Comparison of ENCODE assay signal across 1 cellular context in the genomic region with DNA sequence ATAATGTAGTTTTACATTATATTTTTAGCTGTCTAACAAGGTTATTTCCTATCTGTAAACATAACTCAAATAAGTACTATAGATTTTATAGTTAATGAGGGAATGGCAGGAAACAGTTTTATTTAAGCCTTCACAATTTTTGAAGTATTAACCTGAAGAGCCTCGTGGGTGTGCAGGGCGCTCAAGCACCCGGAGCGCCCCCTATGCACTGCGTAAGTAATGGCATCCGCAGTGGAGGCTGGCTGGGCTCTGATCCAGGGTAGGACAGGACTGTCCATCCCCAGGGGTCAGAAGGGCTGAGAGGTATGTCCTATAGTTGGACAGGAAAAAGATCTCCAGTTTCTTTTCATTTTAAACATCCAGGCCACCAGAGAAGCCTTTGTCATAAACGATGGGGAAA.
TF ChIP-seq lines count a peak whose summit lies in the region.

No MANE protein-coding gene starts in this region.

TF ChIP-seq in H1, 55 proteins besides CTCF, POLR2A, EP300 and RAD21 (continued from another document):
- TF ChIP-seq SP2 (IDR thresholded peaks at IDR 0.05; ENCODE audit: low read length) (no peak), PHF8 (conservative IDR thresholded peaks at IDR 0.05; ENCODE audit: low read depth, low read length) (no peak)
- TF ChIP-seq, protein P1, sequence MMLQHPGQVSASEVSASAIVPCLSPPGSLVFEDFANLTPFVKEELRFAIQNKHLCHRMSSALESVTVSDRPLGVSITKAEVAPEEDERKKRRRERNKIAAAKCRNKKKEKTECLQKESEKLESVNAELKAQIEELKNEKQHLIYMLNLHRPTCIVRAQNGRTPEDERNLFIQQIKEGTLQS (IDR thresholded peaks at IDR 0.05; ENCODE audit: insufficient read depth, low read depth, low read length) = no peak
TF ChIP-seq in H1: peak in this region for 3.
